ENCODE assay signal across 9 cellular contexts in the genomic region with DNA sequence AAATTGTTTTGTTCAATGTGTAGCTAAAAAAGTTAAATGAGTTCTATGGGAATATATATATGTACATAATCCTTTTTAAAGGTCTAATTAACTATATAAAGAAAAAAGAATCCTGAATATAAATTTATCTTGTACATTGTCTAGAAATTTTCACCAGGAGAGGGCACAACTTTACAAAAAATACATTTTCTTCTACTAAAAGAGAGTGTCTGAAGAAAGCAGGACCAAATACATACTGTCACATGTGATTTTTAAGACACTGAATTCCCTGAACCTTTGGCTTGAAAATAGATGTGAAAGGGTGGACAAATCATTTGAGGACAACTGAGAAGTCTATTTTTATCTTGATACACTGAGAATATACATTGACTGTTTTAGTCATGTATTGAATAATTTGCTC.
DNase-seq lines count a peak whose midpoint lies in the region; ATAC-seq, FAIRE-seq and TF ChIP-seq lines count a peak whose summit lies in the region.
"Had no signal": no experiment of that assay in that cellular context is flagged by ENCODE, and none has a peak within 500 bp of the region (broad histone marks: within the 10 kb centered on the region; RNA-seq: fewer than 3 reads in every experiment).

No MANE protein-coding gene starts in this region.

- no peak overlapping the region for H3K27ac ChIP-seq in OCI-LY1 (ENCODE audit: low read depth, low read length, poor library complexity, severe bottlenecking)
- no peak overlapping the region for H3K27ac ChIP-seq in dorsolateral prefrontal cortex
- H3K27ac ChIP-seq in testis, result no peak overlapping the region
- H3K27ac ChIP-seq: BLaER1 treated with 17β-estradiol and CSF1 and Interleukin-3, amounts not matched to agents 10 nM and 100 nM had no signal

- no peak overlapping the region for H3K27ac Mint-ChIP-seq in WTC11

- no peak for TF ChIP-seq POLR2A in testis (IDR thresholded peaks at IDR 0.05)

- no peaks in the 10 kb centered on the region for H4K20me1 ChIP-seq in OCI-LY1 (ENCODE audit: insufficient read depth, low read length)
- H4K20me1 ChIP-seq: BLaER1 treated with 17β-estradiol and CSF1 and Interleukin-3, amounts not matched to agents 10 nM and 100 nM had no signal

- H3K9me3 Mint-ChIP-seq in WTC11, result no peaks in the 10 kb centered on the region

- peak; percentile 46 for ATAC-seq in GM18870 (IDR thresholded peaks at IDR 0.05; ENCODE audit: unreplicated experiment)
- no peak for ATAC-seq in HG02973 (IDR thresholded peaks at IDR 0.05; ENCODE audit: unreplicated experiment)
- no peak for ATAC-seq in WTC11

- no peak overlapping the region for H3K4me3 Mint-ChIP-seq in WTC11

- H3K27me3 ChIP-seq in OCI-LY1 (ENCODE audit: insufficient read depth, low read length) (no peaks in the 10 kb centered on the region), dorsolateral prefrontal cortex (no peaks in the 10 kb centered on the region), testis (no peaks in the 10 kb centered on the region)
- H3K27me3 ChIP-seq: BLaER1 treated with 17β-estradiol and CSF1 and Interleukin-3, amounts not matched to agents 10 nM and 100 nM had no signal

- H3K36me3 Mint-ChIP-seq in WTC11, result no peaks in the 10 kb centered on the region

- peaks cover 2% of the 10 kb centered on the region for H3K27me3 Mint-ChIP-seq in WTC11 (ENCODE audit: low read depth)

- peak; percentile 99 for FAIRE-seq in A204.1 (lab: Jason Lieb, UNC)

- H3K79me2 ChIP-seq in OCI-LY1 (ENCODE audit: insufficient read depth, low read length), result no peaks in the 10 kb centered on the region

- TF ChIP-seq CTCF in OCI-LY1 (IDR thresholded peaks at IDR 0.05; ENCODE audit: low read length) (peak; percentile 35), dorsolateral prefrontal cortex (IDR thresholded peaks at IDR 0.05 in 54 of 56, conservative IDR thresholded peaks at IDR 0.05 in 2 of 56; ENCODE audit: low read depth in 1 of 56, partially characterized antibody in 56 of 56) (peak in 41 of 56 donors; percentile 7 to 55 (median 31)), testis (IDR thresholded peaks at IDR 0.05) (no peak), WTC11 (IDR thresholded peaks at IDR 0.05) (no peak)

- CTCF ChIA-PET in WTC11 (lab: Charles Lee), result no interaction called here

- intact Hi-C loops in dorsolateral prefrontal cortex (cut with DNase I) (no loop called here), testis (cut with DNase I; ENCODE audit: low total_unique reads) (no loop called here)

- no peak overlapping the region for H3K4me3 ChIP-seq in OCI-LY1 (ENCODE audit: low read depth, low read length, poor library complexity, severe bottlenecking)
- H3K4me3 ChIP-seq in dorsolateral prefrontal cortex, result no peak overlapping the region
- no peak overlapping the region for H3K4me3 ChIP-seq in testis
- H3K4me3 ChIP-seq: BLaER1 treated with 17β-estradiol and CSF1 and Interleukin-3, amounts not matched to agents 10 nM and 100 nM had no signal

- POLR2A ChIA-PET in WTC11 (lab: Charles Lee), result no interaction called here

- no peaks in the 10 kb centered on the region for H3K4me1 Mint-ChIP-seq in WTC11

- no peak overlapping the region for H3K9ac ChIP-seq in OCI-LY1 (ENCODE audit: low read length)
- H3K9ac ChIP-seq: BLaER1 treated with 17β-estradiol and CSF1 and Interleukin-3, amounts not matched to agents 10 nM and 100 nM had no signal

- no peak overlapping the region for H3K4me2 ChIP-seq in OCI-LY1 (ENCODE audit: low read length)
- H3K4me2 ChIP-seq: BLaER1 treated with 17β-estradiol and CSF1 and Interleukin-3, amounts not matched to agents 10 nM and 100 nM had no signal

- no peaks in the 10 kb centered on the region for H3F3A ChIP-seq in OCI-LY1 (ENCODE audit: insufficient read depth, low read length)

- no peaks in the 10 kb centered on the region for H3K4me1 ChIP-seq in OCI-LY1 (ENCODE audit: insufficient read depth, low read length, severe bottlenecking)
- H3K4me1 ChIP-seq in testis, result no peaks in the 10 kb centered on the region
- H3K4me1 ChIP-seq: BLaER1 treated with 17β-estradiol and CSF1 and Interleukin-3, amounts not matched to agents 10 nM and 100 nM had no signal

- DNase-seq in dorsolateral prefrontal cortex, result no peak
- no peak for DNase-seq in testis
- no peak for DNase-seq in NCI-H2029 (lab: John Stamatoyannopoulos, UW)
- no peak for DNase-seq in WTC11 (ENCODE audit: low spot score)

- H3K36me3 ChIP-seq in OCI-LY1 (ENCODE audit: insufficient read depth, low read length) (no peaks in the 10 kb centered on the region), testis (ENCODE audit: low read depth, missing control alignments) (no peaks in the 10 kb centered on the region)
- H3K36me3 ChIP-seq: BLaER1 treated with 17β-estradiol and CSF1 and Interleukin-3, amounts not matched to agents 10 nM and 100 nM had no signal

- no peaks in the 10 kb centered on the region for H3K9me2 ChIP-seq in OCI-LY1 (ENCODE audit: low read depth, low read length)

- H3K9me3 ChIP-seq in OCI-LY1 (ENCODE audit: low read length), result no peaks in the 10 kb centered on the region
- no peaks in the 10 kb centered on the region for H3K9me3 ChIP-seq in testis
- H3K9me3 ChIP-seq: BLaER1 treated with 17β-estradiol and CSF1 and Interleukin-3, amounts not matched to agents 10 nM and 100 nM had no signal

- H2AFZ ChIP-seq in OCI-LY1 (ENCODE audit: low read length), result no peak overlapping the region

TF ChIP-seq in WTC11, 78 proteins besides CTCF, POLR2A, EP300 and RAD21 (continues in another document):
- no peak for TF ChIP-seq ZNF317 (CRISPR knock-in tag; IDR thresholded peaks at IDR 0.05; ENCODE audit: borderline replicate concordance, low read depth)
- TF ChIP-seq, protein P1, sequence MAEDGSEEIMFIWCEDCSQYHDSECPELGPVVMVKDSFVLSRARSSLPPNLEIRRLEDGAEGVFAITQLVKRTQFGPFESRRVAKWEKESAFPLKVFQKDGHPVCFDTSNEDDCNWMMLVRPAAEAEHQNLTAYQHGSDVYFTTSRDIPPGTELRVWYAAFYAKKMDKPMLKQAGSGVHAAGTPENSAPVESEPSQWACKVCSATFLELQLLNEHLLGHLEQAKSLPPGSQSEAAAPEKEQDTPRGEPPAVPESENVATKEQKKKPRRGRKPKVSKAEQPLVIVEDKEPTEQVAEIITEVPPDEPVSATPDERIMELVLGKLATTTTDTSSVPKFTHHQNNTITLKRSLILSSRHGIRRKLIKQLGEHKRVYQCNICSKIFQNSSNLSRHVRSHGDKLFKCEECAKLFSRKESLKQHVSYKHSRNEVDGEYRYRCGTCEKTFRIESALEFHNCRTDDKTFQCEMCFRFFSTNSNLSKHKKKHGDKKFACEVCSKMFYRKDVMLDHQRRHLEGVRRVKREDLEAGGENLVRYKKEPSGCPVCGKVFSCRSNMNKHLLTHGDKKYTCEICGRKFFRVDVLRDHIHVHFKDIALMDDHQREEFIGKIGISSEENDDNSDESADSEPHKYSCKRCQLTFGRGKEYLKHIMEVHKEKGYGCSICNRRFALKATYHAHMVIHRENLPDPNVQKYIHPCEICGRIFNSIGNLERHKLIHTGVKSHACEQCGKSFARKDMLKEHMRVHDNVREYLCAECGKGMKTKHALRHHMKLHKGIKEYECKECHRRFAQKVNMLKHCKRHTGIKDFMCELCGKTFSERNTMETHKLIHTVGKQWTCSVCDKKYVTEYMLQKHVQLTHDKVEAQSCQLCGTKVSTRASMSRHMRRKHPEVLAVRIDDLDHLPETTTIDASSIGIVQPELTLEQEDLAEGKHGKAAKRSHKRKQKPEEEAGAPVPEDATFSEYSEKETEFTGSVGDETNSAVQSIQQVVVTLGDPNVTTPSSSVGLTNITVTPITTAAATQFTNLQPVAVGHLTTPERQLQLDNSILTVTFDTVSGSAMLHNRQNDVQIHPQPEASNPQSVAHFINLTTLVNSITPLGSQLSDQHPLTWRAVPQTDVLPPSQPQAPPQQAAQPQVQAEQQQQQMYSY (CRISPR knock-in tag; IDR thresholded peaks at IDR 0.05), result no peak
- no peak for TF ChIP-seq FOXP1 (CRISPR knock-in tag; IDR thresholded peaks at IDR 0.05; ENCODE audit: borderline replicate concordance)
- TF ChIP-seq, protein P2, sequence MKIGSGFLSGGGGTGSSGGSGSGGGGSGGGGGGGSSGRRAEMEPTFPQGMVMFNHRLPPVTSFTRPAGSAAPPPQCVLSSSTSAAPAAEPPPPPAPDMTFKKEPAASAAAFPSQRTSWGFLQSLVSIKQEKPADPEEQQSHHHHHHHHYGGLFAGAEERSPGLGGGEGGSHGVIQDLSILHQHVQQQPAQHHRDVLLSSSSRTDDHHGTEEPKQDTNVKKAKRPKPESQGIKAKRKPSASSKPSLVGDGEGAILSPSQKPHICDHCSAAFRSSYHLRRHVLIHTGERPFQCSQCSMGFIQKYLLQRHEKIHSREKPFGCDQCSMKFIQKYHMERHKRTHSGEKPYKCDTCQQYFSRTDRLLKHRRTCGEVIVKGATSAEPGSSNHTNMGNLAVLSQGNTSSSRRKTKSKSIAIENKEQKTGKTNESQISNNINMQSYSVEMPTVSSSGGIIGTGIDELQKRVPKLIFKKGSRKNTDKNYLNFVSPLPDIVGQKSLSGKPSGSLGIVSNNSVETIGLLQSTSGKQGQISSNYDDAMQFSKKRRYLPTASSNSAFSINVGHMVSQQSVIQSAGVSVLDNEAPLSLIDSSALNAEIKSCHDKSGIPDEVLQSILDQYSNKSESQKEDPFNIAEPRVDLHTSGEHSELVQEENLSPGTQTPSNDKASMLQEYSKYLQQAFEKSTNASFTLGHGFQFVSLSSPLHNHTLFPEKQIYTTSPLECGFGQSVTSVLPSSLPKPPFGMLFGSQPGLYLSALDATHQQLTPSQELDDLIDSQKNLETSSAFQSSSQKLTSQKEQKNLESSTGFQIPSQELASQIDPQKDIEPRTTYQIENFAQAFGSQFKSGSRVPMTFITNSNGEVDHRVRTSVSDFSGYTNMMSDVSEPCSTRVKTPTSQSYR (CRISPR knock-in tag; IDR thresholded peaks at IDR 0.05), result no peak
- TF ChIP-seq, protein P3, sequence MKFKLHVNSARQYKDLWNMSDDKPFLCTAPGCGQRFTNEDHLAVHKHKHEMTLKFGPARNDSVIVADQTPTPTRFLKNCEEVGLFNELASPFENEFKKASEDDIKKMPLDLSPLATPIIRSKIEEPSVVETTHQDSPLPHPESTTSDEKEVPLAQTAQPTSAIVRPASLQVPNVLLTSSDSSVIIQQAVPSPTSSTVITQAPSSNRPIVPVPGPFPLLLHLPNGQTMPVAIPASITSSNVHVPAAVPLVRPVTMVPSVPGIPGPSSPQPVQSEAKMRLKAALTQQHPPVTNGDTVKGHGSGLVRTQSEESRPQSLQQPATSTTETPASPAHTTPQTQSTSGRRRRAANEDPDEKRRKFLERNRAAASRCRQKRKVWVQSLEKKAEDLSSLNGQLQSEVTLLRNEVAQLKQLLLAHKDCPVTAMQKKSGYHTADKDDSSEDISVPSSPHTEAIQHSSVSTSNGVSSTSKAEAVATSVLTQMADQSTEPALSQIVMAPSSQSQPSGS (CRISPR knock-in tag; IDR thresholded peaks at IDR 0.05; ENCODE audit: borderline replicate concordance, low read depth), result no peak
- TF ChIP-seq ZNF263 (CRISPR knock-in tag; IDR thresholded peaks at IDR 0.05; ENCODE audit: low read depth), result no peak
- TF ChIP-seq, protein P4, sequence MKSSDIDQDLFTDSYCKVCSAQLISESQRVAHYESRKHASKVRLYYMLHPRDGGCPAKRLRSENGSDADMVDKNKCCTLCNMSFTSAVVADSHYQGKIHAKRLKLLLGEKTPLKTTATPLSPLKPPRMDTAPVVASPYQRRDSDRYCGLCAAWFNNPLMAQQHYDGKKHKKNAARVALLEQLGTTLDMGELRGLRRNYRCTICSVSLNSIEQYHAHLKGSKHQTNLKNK (CRISPR knock-in tag; IDR thresholded peaks at IDR 0.05), result no peak

Comparison
In these comparisons a context has a peak if more than half of its experiments do, and no peak if none do; other contexts are left out.
1. CTCF ChIP-seq: peak in OCI-LY1 (single experiment) and dorsolateral prefrontal cortex (41 of 56); none in testis (0 of 3) and WTC11 (single experiment).